In the genomic region with DNA sequence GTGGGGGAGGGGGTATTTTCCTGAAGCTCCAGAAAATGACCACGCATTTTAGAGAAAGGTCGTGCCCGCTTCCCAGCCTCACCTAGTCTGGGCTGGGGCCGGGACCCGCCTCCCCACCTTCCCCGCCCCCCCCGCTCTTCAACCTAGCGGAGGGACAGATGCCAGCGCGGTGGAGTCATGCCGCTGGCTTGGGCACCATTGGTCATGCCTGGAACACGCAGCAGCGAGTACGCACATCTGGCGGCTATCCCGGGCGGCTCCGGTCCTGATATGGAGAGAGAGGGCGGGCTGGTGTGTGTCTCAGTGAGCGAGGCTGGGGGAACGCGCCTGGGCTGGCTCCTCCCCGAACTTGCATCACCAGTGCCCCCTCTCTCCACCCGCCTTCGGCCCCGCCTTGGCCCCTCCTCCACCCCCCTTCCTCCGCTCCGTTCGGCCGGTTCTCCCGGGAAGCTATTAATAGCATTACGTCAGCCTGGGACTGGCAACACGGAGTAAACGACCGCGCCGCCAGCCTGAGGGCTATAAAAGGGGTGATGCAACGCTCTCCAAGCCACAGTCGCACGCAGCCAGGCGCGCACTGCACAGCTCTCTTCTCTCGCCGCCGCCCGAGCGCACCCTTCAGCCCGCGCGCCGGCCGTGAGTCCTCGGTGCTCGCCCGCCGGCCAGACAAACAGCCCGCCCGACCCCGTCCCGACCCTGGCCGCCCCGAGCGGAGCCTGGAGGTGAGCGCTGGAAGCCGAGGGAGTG, we compare ENCODE assay signal across 8 cellular contexts. TPM values are rescaled to one million over a fixed set of nuclear protein-coding genes. Genes with fewer than 3 reads are reported as not detected.
DNase-seq lines count a peak whose midpoint lies in the region; ATAC-seq and TF ChIP-seq lines count a peak whose summit lies in the region.

A gene with protein sequence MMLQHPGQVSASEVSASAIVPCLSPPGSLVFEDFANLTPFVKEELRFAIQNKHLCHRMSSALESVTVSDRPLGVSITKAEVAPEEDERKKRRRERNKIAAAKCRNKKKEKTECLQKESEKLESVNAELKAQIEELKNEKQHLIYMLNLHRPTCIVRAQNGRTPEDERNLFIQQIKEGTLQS (plus strand): TSS at position 553 of the 747 bp plus-strand sequence. CDS start 6,261 bp downstream, outside the sequence.

- no peaks in the 10 kb centered on the region for H3K9me3 ChIP-seq in BE2C

- POLR2A ChIA-PET in activated CD4-positive, alpha-beta T cell treated with anti-CD3 and anti-CD28 coated beads for 36 hours (lab: Charles Lee) = interaction anchor here (0.5 to 1.6 kb wide), 19 partner anchors 11 to 367 kb away, joined by 3 to 14 read pairs (median 3); a partner anchor contains a TSS

- H3K4me1 ChIP-seq in BE2C = peaks cover 28% of the 10 kb centered on the region

- peaks cover 30% of the 10 kb centered on the region for H3K36me3 Mint-ChIP-seq in activated CD4-positive, alpha-beta T cell treated with anti-CD3 and anti-CD28 coated beads for 36 hours (ENCODE audit: low read depth)

- no peaks in the 10 kb centered on the region for H3K36me3 ChIP-seq in BE2C

- H3K9me3 Mint-ChIP-seq in activated CD4-positive, alpha-beta T cell treated with anti-CD3 and anti-CD28 coated beads for 36 hours (ENCODE audit: low read depth) = no peaks in the 10 kb centered on the region

- H3K27ac Mint-ChIP-seq in activated CD4-positive, alpha-beta T cell treated with anti-CD3 and anti-CD28 coated beads for 36 hours = peak within 1 kb of the TSS; percentile 96

- peaks cover 33% of the 10 kb centered on the region for H3K27me3 ChIP-seq in BE2C

- peak; percentile 99 for DNase-seq in BE2C
- DNase-seq in GM19238 (ENCODE audit: insufficient read length, low spot score) = peak; percentile 86
- DNase-seq in NCI-H510A (lab: John Stamatoyannopoulos, UW) = peak; percentile 97
- DNase-seq in activated CD4-positive, alpha-beta T cell treated with anti-CD3 and anti-CD28 coated beads for 36 hours = peak; percentile 97
- peak; percentile 99 for DNase-seq in choroid plexus epithelial cell (ENCODE audit: low read depth)
- peak; percentile 100 for DNase-seq in kidney tubule cell (ENCODE audit: low spot score)
- peak; percentile 53 to 80 for DNase-seq in stimulated activated CD4-positive, alpha-beta T cell treated with anti-CD3 and anti-CD28 coated beads, Interleukin-1b, Interleukin-23, amount 100 ng/mL, for 1 hour (ENCODE audit: low read depth in 2 of 2)

- peak within 1 kb of the TSS; percentile 91 for H3K4me3 Mint-ChIP-seq in activated CD4-positive, alpha-beta T cell treated with anti-CD3 and anti-CD28 coated beads for 36 hours

- H3K27me3 Mint-ChIP-seq in activated CD4-positive, alpha-beta T cell treated with anti-CD3 and anti-CD28 coated beads for 36 hours = peaks cover 45% of the 10 kb centered on the region

- TF ChIP-seq CTCF in BE2C (IDR thresholded peaks at IDR 0.05; ENCODE audit: low read depth, low read length) (no peak), choroid plexus epithelial cell (conservative IDR thresholded peaks at IDR 0.05; ENCODE audit: low read depth, low read length) (no peak)

- intact Hi-C loops in activated CD4-positive, alpha-beta T cell treated with anti-CD3 and anti-CD28 coated beads for 36 hours (cut with DNase I, micrococcal nuclease) = loop anchor here (1.0 to 5.0 kb wide), 13 partner anchors 12 to 776 kb away; a partner anchor contains a TSS

- peak; percentile 64 for ATAC-seq in HG03439 (IDR thresholded peaks at IDR 0.05; ENCODE audit: unreplicated experiment)
- ATAC-seq in activated CD4-positive, alpha-beta T cell treated with anti-CD3 and anti-CD28 coated beads for 36 hours = peak; percentile 89

- peaks cover 56% of the 10 kb centered on the region for H3K4me1 Mint-ChIP-seq in activated CD4-positive, alpha-beta T cell treated with anti-CD3 and anti-CD28 coated beads for 36 hours

- H3K4me3 ChIP-seq in BE2C (ENCODE audit: low read depth, low read length) (peak within 1 kb of the TSS; percentile 82), choroid plexus epithelial cell (ENCODE audit: low read depth, low read length) (peak within 1 kb of the TSS; percentile 83)

- CTCF ChIA-PET in activated CD4-positive, alpha-beta T cell treated with anti-CD3 and anti-CD28 coated beads for 36 hours (lab: Charles Lee) = interaction anchor here (0.6 to 0.8 kb wide), 5 partner anchors 11 to 194 kb away, joined by 3 to 5 read pairs (median 3); no protein-coding TSS in a partner anchor

RNA-seq across cellular contexts. Expression of the gene that starts here (rescaled TPM):
- 23.1 TPM for polyA plus RNA-seq in BE2C (2012; ENCODE audit: insufficient read depth, insufficient read length, low read depth)
- total RNA-seq in activated CD4-positive, alpha-beta T cell treated with anti-CD3 and anti-CD28 coated beads for 36 hours = 10 to 100 TPM; 40.3 to 44.9 TPM

Comparison
In these comparisons a context has a peak if more than half of its experiments do, and no peak if none do; other contexts are left out.
1. Peak in every context shown above with its lines: DNase-seq, ATAC-seq and H3K4me3 ChIP-seq.